In genomic region chr3:175186511-175186910, GRCh38 we compare ENCODE assay signal across 16 cellular contexts.
"Had no signal": no experiment of that assay in that cellular context is flagged by ENCODE, and none has a peak within 500 bp of the region (broad histone marks: within the 10 kb centered on the region; RNA-seq: fewer than 3 reads in every experiment).

No MANE protein-coding gene starts in this region.

- H3K4me1 ChIP-seq: foreskin keratinocyte, left lung, psoas muscle, sigmoid colon, suprapubic skin had no signal

- H3K36me3 ChIP-seq: left lung, sigmoid colon, suprapubic skin had no signal

- H3K4me3 ChIP-seq: left lung, psoas muscle, sigmoid colon, suprapubic skin had no signal

- H3K27me3 ChIP-seq: foreskin keratinocyte, left lung, sigmoid colon, suprapubic skin had no signal

- DNase-seq: activated CD4-positive, alpha-beta T cell treated with anti-CD3 and anti-CD28 coated beads for 4 hours; activated CD8-positive, alpha-beta memory T cell treated with anti-CD3 and anti-CD28 coated beads, Interleukin-2, amount 50 U/mL, for 4 hours; activated CD8-positive, alpha-beta T cell treated with anti-CD3 and anti-CD28 coated beads for 36 hours; activated naive CD4-positive, alpha-beta T cell; activated naive CD8-positive, alpha-beta T cell treated with anti-CD3 and anti-CD28 coated beads, Interleukin-2, amount 50 U/mL, for 24 hours; erythroblast; foreskin keratinocyte; head of caudate nucleus; islet precursor cell; left lung; occipital lobe; psoas muscle; sigmoid colon; stimulated activated CD4-positive, alpha-beta T cell treated with anti-CD3 and anti-CD28 coated beads, Interleukin-2, amount 100 ng/mL, for 48 hours; stimulated activated naive CD8-positive, alpha-beta T cell treated with anti-CD3 and anti-CD28 coated beads, Interleukin-15, Interleukin-2, amounts not matched to agents 100 U/mL and 50 U/mL, for 24 hours had no signal

- H3K9me3 ChIP-seq: psoas muscle, sigmoid colon, suprapubic skin had no signal

- H3K27ac ChIP-seq: foreskin keratinocyte, left lung, psoas muscle, sigmoid colon, suprapubic skin had no signal
